3 cellular contexts compared by ENCODE assay signal in genomic region chr6:54195637-54196036, GRCh38.
TF ChIP-seq lines count a peak whose summit lies in the region.

No MANE protein-coding gene starts in this region.

TF ChIP-seq in HepG2, 621 proteins besides CTCF, POLR2A, EP300 and RAD21:
- TF ChIP-seq ZNF563 (CRISPR knock-in tag; IDR thresholded peaks at IDR 0.05) (no peak), MEIS2 (CRISPR knock-in tag; IDR thresholded peaks at IDR 0.05) (no peak), AHDC1 (CRISPR knock-in tag; IDR thresholded peaks at IDR 0.05; ENCODE audit: borderline replicate concordance) (no peak), NCOR1 (IDR thresholded peaks at IDR 0.05; ENCODE audit: borderline replicate concordance, low read length) (no peak), IKZF4 (CRISPR knock-in tag; IDR thresholded peaks at IDR 0.05; ENCODE audit: borderline replicate concordance, low read depth, not compliant biosample characterization) (no peak), ATF7 (IDR thresholded peaks at IDR 0.05) (peak; percentile 94), ATF7 (CRISPR knock-in tag; IDR thresholded peaks at IDR 0.05) (no peak), AHR (CRISPR knock-in tag; IDR thresholded peaks at IDR 0.05) (no peak), TFAP4 (IDR thresholded peaks at IDR 0.05; ENCODE audit: borderline replicate concordance, low read depth) (no peak), HNRNPL (IDR thresholded peaks at IDR 0.05; ENCODE audit: low read depth, low read length) (no peak)

TF ChIP-seq in HEK293, 187 proteins besides CTCF, POLR2A, EP300 and RAD21:
- TF ChIP-seq ZNF830 (tag by site-specific recombination; IDR thresholded peaks at IDR 0.05; ENCODE audit: low read depth) (no peak), ATF2 (tag by site-specific recombination; IDR thresholded peaks at IDR 0.05; ENCODE audit: low read depth) (peak; percentile 80)

TF ChIP-seq in GM12878, 131 proteins besides CTCF, POLR2A, EP300 and RAD21:
- no peak for TF ChIP-seq POLR2AphosphoS5 (IDR thresholded peaks at IDR 0.05; ENCODE audit: low read length)
- 0 out of 2 replicates have a peak, but pooled peaks have one; percentile 16 for TF ChIP-seq ATF7 (IDR thresholded peaks at IDR 0.05; ENCODE audit: low read depth)
